ENCODE assay signal across 1 cellular context in the genomic region with DNA sequence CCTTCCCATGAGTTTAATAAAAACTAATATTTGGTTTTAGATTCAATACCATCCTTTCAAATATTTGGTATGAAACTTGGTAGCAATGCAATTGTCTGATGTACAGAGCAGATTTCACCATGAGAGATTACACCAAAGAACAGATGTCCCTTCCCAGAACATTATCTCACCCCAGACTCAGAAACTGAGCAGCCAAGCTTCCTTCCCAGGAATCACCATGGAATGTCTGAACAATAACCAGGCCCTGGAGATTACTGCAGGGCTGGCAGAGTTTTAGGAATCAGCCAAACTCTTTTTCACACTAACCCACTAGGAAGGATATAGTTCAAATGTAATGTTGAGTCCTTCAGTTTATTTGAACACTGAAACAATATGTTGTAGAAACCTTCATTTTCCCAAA.
TF ChIP-seq lines count a peak whose summit lies in the region.

No MANE protein-coding gene starts in this region.

TF ChIP-seq in SK-N-SH, 30 proteins besides CTCF, POLR2A, EP300 and RAD21:
- TF ChIP-seq JUND (IDR thresholded peaks at IDR 0.05) (no peak), TEAD4 (IDR thresholded peaks at IDR 0.05; ENCODE audit: borderline replicate concordance, insufficient read depth) (no peak), RCOR1 (IDR thresholded peaks at IDR 0.05; ENCODE audit: low read length) (0 out of 2 replicates have a peak, but pooled peaks have one; percentile 26)
TF ChIP-seq in SK-N-SH: peak in this region for 1.
